ENCODE assay signal across 8 cellular contexts in genomic region chr22:31229402-31230140, GRCh38. TPM values are rescaled to one million over a fixed set of nuclear protein-coding genes. Genes with fewer than 3 reads are reported as not detected.
DNase-seq lines count a peak whose midpoint lies in the region; ATAC-seq and TF ChIP-seq lines count a peak whose summit lies in the region.

No MANE protein-coding gene starts in this region.

- H3K4me3 Mint-ChIP-seq in activated naive CD4-positive, alpha-beta T cell treated with anti-CD3 and anti-CD28 coated beads for 36 hours = no peak overlapping the region

- WGBS in transverse colon (ENCODE audit: low coverage in 1 of 2), 2 donors = 23 to 45% methylated on average over 2 to 4 of the region's 4 CpGs

- peak overlapping the region; percentile 79 for H3K27ac Mint-ChIP-seq in activated naive CD4-positive, alpha-beta T cell treated with anti-CD3 and anti-CD28 coated beads for 36 hours

- H3K4me1 Mint-ChIP-seq in activated naive CD4-positive, alpha-beta T cell treated with anti-CD3 and anti-CD28 coated beads for 36 hours (ENCODE audit: low read depth) = peaks cover 26% of the 10 kb centered on the region

- ATAC-seq in left lobe of liver = peak; percentile 56
- no peak for ATAC-seq in HG03520 (IDR thresholded peaks at IDR 0.05; ENCODE audit: unreplicated experiment)
- no peak for ATAC-seq in HG02678 (IDR thresholded peaks at IDR 0.05; ENCODE audit: unreplicated experiment)

- H3K27ac ChIP-seq in ascending aorta = peak overlapping the region; percentile 80 to 82
- peak overlapping the region; percentile 85 to 90 (median 88) for H3K27ac ChIP-seq in transverse colon

- peaks cover 5% of the 10 kb centered on the region for H3K36me3 Mint-ChIP-seq in activated naive CD4-positive, alpha-beta T cell treated with anti-CD3 and anti-CD28 coated beads for 36 hours (ENCODE audit: low read depth)

- no peak for TF ChIP-seq POLR2A in transverse colon (IDR thresholded peaks at IDR 0.05)

- no peaks in the 10 kb centered on the region for H3K27me3 Mint-ChIP-seq in activated naive CD4-positive, alpha-beta T cell treated with anti-CD3 and anti-CD28 coated beads for 36 hours (ENCODE audit: low read depth)

- DNase-seq in activated naive CD4-positive, alpha-beta T cell treated with anti-CD3 and anti-CD28 coated beads for 36 hours = peak; percentile 19
- DNase-seq in activated naive CD4-positive, alpha-beta T cell treated with Interleukin-2 at 50 U/mL for 16 hours = no peak
- no peak for DNase-seq in ascending aorta (ENCODE audit: low spot score in 2 of 2)
- peak; percentile 66 for DNase-seq in left lobe of liver (ENCODE audit: low spot score)
- DNase-seq in transverse colon = peak; percentile 78
- no peak for DNase-seq in activated effector memory CD4-positive, alpha-beta T cell treated with anti-CD3 and anti-CD28 coated beads, Interleukin-2, amount 50 U/mL, for 16 hours

- no peaks in the 10 kb centered on the region for H3K27me3 ChIP-seq in ascending aorta
- no peaks in the 10 kb centered on the region for H3K27me3 ChIP-seq in transverse colon

- no peaks in the 10 kb centered on the region for H3K9me3 Mint-ChIP-seq in activated naive CD4-positive, alpha-beta T cell treated with anti-CD3 and anti-CD28 coated beads for 36 hours

- H3K9me3 ChIP-seq in ascending aorta = no peaks in the 10 kb centered on the region
- H3K9me3 ChIP-seq in transverse colon = no peaks in the 10 kb centered on the region

- no peak for TF ChIP-seq EP300 in transverse colon (IDR thresholded peaks at IDR 0.05; ENCODE audit: low read depth)

- peaks cover 0 to 3% of the 10 kb centered on the region in 2 donors for H3K36me3 ChIP-seq in ascending aorta
- H3K36me3 ChIP-seq in transverse colon = no peaks in the 10 kb centered on the region

- H3K4me3 ChIP-seq in ascending aorta (no peak overlapping the region), transverse colon (no peak overlapping the region)

- in situ Hi-C loops in transverse colon (cut with MboI; ENCODE audit: low pct_ligation_motif_present in 1 of 4, low pct_unique_long_range_greater_than_20kb in 1 of 4, low sequenced_read_pairs in 3 of 4) = no loop called here

- intact Hi-C loops in activated naive CD4-positive, alpha-beta T cell treated with anti-CD3 and anti-CD28 coated beads for 36 hours (cut with micrococcal nuclease) = loop anchor here (1.0 to 5.0 kb wide), 3 partner anchors 17 to 282 kb away; partner anchors contain the start of gene LIMK2
- intact Hi-C loops in ascending aorta (cut with DNase I) (loop anchor here (1.0 to 2.0 kb wide), 2 partner anchors 17 to 123 kb away; partner anchors contain the start of genes LIMK2 and SELENOM), transverse colon (cut with DNase I; ENCODE audit: low total_unique reads) (no loop called here)

- CTCF ChIA-PET in activated naive CD4-positive, alpha-beta T cell treated with anti-CD3 and anti-CD28 coated beads for 36 hours (lab: Charles Lee) = interaction anchor here (1.9 to 2.0 kb wide), 2 partner anchors 17 to 44 kb away, joined by 6 to 9 read pairs; partner anchors contain the start of gene LIMK2

- TF ChIP-seq CTCF in ascending aorta (IDR thresholded peaks at IDR 0.05) (no peak), transverse colon (IDR thresholded peaks at IDR 0.05) (no peak)

- peaks cover 0 to 8% of the 10 kb centered on the region in 2 donors for H3K4me1 ChIP-seq in ascending aorta
- H3K4me1 ChIP-seq in transverse colon = peaks cover 30 to 94% (median 73%) of the 10 kb centered on the region in 4 donors

RNA-seq across cellular contexts. Expression of gene LIMK2, which starts 17.5 kb away (rescaled TPM):
- 10 to 100 TPM; 50.8 to 50.9 TPM for total RNA-seq in activated naive CD4-positive, alpha-beta T cell treated with anti-CD3 and anti-CD28 coated beads for 36 hours
- 18.4 TPM for total RNA-seq in ascending aorta
- 7.3 TPM for total RNA-seq in left lobe of liver
- total RNA-seq in transverse colon = 100 to 1,000 TPM; 124 to 283 (median 210) TPM

Comparison
In these comparisons a context has a peak if more than half of its experiments do, and no peak if none do; other contexts are left out.
1. DNase-seq: peak in activated naive CD4-positive, alpha-beta T cell treated with anti-CD3 and anti-CD28 coated beads for 36 hours (single experiment), left lobe of liver (single experiment) and transverse colon (single experiment); none in activated naive CD4-positive, alpha-beta T cell treated with Interleukin-2 at 50 U/mL for 16 hours (single experiment), ascending aorta (0 of 2) and activated effector memory CD4-positive, alpha-beta T cell treated with anti-CD3 and anti-CD28 coated beads, Interleukin-2, amount 50 U/mL, for 16 hours (single experiment).